In the genomic region with DNA sequence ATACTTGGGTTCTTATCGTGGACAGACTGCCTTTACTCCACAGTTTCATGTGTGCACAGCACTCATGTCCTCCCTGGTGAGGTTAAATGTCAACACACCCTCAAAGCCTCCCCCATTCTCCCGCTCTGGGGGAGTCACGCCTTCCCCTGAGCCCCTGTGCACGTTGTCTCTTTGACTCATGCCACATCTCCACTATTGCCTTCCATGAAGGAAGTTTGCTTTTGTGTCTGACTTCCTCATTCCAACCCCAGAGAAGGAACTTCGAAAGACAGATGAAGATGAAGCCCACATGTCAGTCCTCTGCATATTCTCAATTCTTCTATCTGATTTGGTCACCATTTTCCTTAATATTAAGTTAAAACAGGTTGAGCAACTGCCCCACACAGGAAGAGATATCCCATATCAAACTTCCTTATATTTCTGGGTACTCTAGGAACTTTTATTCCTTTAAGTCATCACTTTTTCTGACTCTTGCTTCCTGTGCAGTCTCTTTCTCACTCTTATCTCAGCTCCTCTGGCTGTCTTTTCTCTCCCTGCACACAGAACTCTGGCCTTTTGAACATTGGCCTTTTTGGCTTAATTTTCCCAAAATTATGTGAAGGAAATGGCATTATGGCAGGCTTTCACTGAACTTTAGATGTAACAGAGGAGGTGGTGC, we compare ENCODE assay signal across 1 cellular context.
A peak's percentile ranks its signal among the peaks of the same experiment; 100 is the strongest.
TF ChIP-seq lines count a peak whose summit lies in the region.

No MANE protein-coding gene starts in this region.

TF ChIP-seq in K562, 482 proteins besides CTCF, POLR2A, EP300 and RAD21 (continued from another document):
- TF ChIP-seq, protein P1, sequence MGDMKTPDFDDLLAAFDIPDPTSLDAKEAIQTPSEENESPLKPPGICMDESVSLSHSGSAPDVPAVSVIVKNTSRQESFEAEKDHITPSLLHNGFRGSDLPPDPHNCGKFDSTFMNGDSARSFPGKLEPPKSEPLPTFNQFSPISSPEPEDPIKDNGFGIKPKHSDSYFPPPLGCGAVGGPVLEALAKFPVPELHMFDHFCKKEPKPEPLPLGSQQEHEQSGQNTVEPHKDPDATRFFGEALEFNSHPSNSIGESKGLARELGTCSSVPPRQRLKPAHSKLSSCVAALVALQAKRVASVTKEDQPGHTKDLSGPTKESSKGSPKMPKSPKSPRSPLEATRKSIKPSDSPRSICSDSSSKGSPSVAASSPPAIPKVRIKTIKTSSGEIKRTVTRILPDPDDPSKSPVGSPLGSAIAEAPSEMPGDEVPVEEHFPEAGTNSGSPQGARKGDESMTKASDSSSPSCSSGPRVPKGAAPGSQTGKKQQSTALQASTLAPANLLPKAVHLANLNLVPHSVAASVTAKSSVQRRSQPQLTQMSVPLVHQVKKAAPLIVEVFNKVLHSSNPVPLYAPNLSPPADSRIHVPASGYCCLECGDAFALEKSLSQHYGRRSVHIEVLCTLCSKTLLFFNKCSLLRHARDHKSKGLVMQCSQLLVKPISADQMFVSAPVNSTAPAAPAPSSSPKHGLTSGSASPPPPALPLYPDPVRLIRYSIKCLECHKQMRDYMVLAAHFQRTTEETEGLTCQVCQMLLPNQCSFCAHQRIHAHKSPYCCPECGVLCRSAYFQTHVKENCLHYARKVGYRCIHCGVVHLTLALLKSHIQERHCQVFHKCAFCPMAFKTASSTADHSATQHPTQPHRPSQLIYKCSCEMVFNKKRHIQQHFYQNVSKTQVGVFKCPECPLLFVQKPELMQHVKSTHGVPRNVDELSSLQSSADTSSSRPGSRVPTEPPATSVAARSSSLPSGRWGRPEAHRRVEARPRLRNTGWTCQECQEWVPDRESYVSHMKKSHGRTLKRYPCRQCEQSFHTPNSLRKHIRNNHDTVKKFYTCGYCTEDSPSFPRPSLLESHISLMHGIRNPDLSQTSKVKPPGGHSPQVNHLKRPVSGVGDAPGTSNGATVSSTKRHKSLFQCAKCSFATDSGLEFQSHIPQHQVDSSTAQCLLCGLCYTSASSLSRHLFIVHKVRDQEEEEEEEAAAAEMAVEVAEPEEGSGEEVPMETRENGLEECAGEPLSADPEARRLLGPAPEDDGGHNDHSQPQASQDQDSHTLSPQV (IDR thresholded peaks at IDR 0.05), result peak; percentile 42; the same call in 1 of the 2 replicates
- TF ChIP-seq, protein P2, sequence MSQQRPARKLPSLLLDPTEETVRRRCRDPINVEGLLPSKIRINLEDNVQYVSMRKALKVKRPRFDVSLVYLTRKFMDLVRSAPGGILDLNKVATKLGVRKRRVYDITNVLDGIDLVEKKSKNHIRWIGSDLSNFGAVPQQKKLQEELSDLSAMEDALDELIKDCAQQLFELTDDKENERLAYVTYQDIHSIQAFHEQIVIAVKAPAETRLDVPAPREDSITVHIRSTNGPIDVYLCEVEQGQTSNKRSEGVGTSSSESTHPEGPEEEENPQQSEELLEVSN (IDR thresholded peaks at IDR 0.05; ENCODE audit: borderline replicate concordance in 1 of 2, extremely low read depth in 1 of 2, insufficient read depth in 1 of 2, insufficient read length in 1 of 2, low read depth in 1 of 2, low read length in 1 of 2, poor library complexity in 1 of 2, severe bottlenecking in 1 of 2), result peak in 1 of 2 experiments; percentile 58
- TF ChIP-seq, protein P3, sequence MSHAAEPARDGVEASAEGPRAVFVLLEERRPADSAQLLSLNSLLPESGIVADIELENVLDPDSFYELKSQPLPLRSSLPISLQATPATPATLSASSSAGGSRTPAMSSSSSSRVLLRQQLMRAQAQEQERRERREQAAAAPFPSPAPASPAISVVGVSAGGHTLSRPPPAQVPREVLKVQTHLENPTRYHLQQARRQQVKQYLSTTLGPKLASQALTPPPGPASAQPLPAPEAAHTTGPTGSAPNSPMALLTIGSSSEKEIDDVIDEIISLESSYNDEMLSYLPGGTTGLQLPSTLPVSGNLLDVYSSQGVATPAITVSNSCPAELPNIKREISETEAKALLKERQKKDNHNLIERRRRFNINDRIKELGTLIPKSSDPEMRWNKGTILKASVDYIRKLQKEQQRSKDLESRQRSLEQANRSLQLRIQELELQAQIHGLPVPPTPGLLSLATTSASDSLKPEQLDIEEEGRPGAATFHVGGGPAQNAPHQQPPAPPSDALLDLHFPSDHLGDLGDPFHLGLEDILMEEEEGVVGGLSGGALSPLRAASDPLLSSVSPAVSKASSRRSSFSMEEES (CRISPR knock-in tag; IDR thresholded peaks at IDR 0.05), result no peak
- TF ChIP-seq ZNF785 (CRISPR knock-in tag; IDR thresholded peaks at IDR 0.05) (no peak), PPARD (CRISPR knock-in tag; IDR thresholded peaks at IDR 0.05) (no peak), ZBTB8A (IDR thresholded peaks at IDR 0.05; ENCODE audit: partially characterized antibody) (no peak), TAF15 (IDR thresholded peaks at IDR 0.05; ENCODE audit: low read depth, low read length) (no peak)
